ENCODE assay signal across 22 cellular contexts in the genomic region with DNA sequence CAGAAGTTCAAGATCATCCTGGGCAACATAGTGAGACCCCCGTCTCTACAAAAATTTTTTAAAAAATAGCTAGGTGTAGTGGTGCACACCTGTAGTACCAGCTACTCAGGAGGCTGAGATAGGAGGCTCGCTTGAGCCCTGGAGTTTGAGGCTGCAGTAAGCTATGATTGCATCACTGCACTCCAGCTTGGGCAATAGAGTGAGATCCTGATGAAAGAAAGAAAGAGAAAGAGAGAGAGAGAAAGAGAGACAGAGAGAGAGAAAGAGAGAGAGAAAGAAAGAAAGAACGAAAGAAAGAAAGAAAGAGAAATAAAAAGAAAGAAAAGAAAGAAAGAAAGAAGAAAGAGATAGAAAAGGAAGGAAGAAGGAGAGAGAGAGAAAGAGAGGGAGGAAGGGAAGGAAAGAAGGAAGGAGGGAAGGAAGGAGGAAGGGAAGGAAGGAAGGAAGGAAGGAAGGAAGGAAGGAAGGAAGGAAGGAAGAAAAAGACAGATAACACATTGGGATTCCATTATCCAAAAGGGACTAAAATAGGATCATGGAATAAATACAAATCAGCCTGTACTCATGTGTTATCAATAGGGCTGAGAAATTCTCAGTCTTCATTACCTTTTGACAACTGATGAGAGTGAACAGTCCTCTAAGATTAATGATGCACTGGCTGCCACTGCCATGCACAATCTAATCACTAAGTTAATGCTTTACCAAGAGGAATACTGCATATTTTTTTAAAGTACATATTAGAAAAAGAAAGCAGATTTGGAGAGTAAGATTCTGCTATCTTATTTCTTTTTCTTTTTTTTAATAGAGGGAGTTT.
"Had no signal": no experiment of that assay in that cellular context is flagged by ENCODE, and none has a peak within 500 bp of the region (broad histone marks: within the 10 kb centered on the region; RNA-seq: fewer than 3 reads in every experiment).

No MANE protein-coding gene starts in this region.

- ATAC-seq: gastrocnemius medialis, natural killer cell, psoas muscle had no signal

- H3K27me3 ChIP-seq: dorsolateral prefrontal cortex, esophagus muscularis mucosa, gastrocnemius medialis, heart right ventricle, ovary, sigmoid colon, suprapubic skin, thyroid gland, upper lobe of left lung, uterus had no signal

- H3K9me3 Mint-ChIP-seq: natural killer cell had no signal

- H3K27ac Mint-ChIP-seq: natural killer cell had no signal

- DNase-seq: dorsolateral prefrontal cortex; effector CD8-positive, alpha-beta T cell; gastrocnemius medialis; heart right ventricle; islet precursor cell; mammary epithelial cell; natural killer cell; nucleus accumbens; ovary; psoas muscle; retina; sigmoid colon; stimulated activated CD4-positive, alpha-beta T cell treated with anti-CD3 and anti-CD28 coated beads, Interleukin-12 subunit alpha, Interleukin-12 subunit beta, amount 100 ng/mL, for 4 hours; stimulated activated naive CD4-positive, alpha-beta T cell; upper lobe of left lung; uterus had no signal

- H3K9me3 ChIP-seq: esophagus muscularis mucosa, gastrocnemius medialis, heart right ventricle, ovary, psoas muscle, sigmoid colon, suprapubic skin, thyroid gland, upper lobe of left lung, uterus had no signal

- H3K36me3 Mint-ChIP-seq: natural killer cell had no signal

- H3K4me1 ChIP-seq: gastrocnemius medialis, psoas muscle, sigmoid colon, suprapubic skin, uterus had no signal

- H3K36me3 ChIP-seq: esophagus muscularis mucosa, gastrocnemius medialis, heart right ventricle, ovary, sigmoid colon, suprapubic skin, thyroid gland, upper lobe of left lung, uterus had no signal

- H3K4me3 ChIP-seq: coronary artery, dorsolateral prefrontal cortex, esophagus muscularis mucosa, gastrocnemius medialis, heart right ventricle, ovary, psoas muscle, sigmoid colon, skin epidermis, suprapubic skin, thyroid gland, upper lobe of left lung, uterus had no signal

- H3K27ac ChIP-seq: coronary artery, esophagus muscularis mucosa, gastrocnemius medialis, heart right ventricle, ovary, psoas muscle, sigmoid colon, skin epidermis, suprapubic skin, upper lobe of left lung, uterus had no signal

- H3K4me3 Mint-ChIP-seq: natural killer cell, neural crest cell had no signal
